12 cellular contexts compared by ENCODE assay signal in the genomic region with DNA sequence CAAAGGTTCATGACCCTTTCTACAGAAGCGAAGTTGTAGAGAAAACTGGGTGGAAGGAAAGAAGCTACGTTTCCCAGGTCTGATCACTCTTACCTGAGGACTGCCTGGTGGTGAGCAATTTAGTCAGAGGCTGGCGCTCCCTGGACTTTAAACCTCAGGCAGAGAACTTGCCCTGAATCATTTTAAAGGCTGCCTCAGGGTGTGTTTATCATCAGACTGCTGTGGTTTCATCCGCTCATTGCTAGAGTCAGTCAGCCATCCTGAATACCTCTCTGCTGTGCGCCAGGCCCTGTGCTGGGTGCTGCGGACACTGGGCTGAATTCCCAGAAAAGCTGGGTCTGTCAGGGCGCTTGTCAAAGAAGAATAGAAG. TPM values are rescaled to one million over a fixed set of nuclear protein-coding genes. Genes with fewer than 3 reads are reported as not detected.
DNase-seq lines count a peak whose midpoint lies in the region; ATAC-seq, FAIRE-seq and TF ChIP-seq lines count a peak whose summit lies in the region.
"Had no signal": no experiment of that assay in that cellular context is flagged by ENCODE, and none has a peak within 500 bp of the region (broad histone marks: within the 10 kb centered on the region; RNA-seq: fewer than 3 reads in every experiment).

No MANE protein-coding gene starts in this region.

- H3K36me3 ChIP-seq in astrocyte (ENCODE audit: insufficient read depth, low read length) (no peaks in the 10 kb centered on the region), left lung (no peaks in the 10 kb centered on the region), adrenal gland (replicated peaks in 1 of 2) (no peaks in the 10 kb centered on the region)

- POLR2A ChIA-PET in activated CD4-positive, alpha-beta T cell treated with anti-CD3 and anti-CD28 coated beads for 36 hours (lab: Charles Lee), result no interaction called here

- TF ChIP-seq CTCF in astrocyte (IDR thresholded peaks at IDR 0.05; ENCODE audit: insufficient read depth, low read depth, low read length) (no peak), left lung (IDR thresholded peaks at IDR 0.05) (no peak), adrenal gland (IDR thresholded peaks at IDR 0.05) (no peak)

- H3K4me2 ChIP-seq in astrocyte (ENCODE audit: low read length), result no peak overlapping the region

- 78 to 94% (median 83%) methylated on average over 7 of the region's 7 CpGs for WGBS in adrenal gland, 4 donors

- H3K4me1 ChIP-seq in astrocyte (ENCODE audit: insufficient read depth, low read length), result peaks cover 11% of the 10 kb centered on the region
- peaks cover 3 to 31% of the 10 kb centered on the region in 2 donors for H3K4me1 ChIP-seq in left lung
- H3K4me1 ChIP-seq in adrenal gland (replicated peaks in 1 of 2), result peaks cover 0 to 12% of the 10 kb centered on the region in 2 donors

- no peaks in the 10 kb centered on the region for H4K20me1 ChIP-seq in astrocyte (ENCODE audit: insufficient read depth, low read length)

- CTCF ChIA-PET in activated CD4-positive, alpha-beta T cell treated with anti-CD3 and anti-CD28 coated beads for 36 hours (lab: Charles Lee), result interaction anchor here (0.7 to 9.2 kb wide), 6 partner anchors 11 to 255 kb away, joined by 3 to 115 read pairs (median 3); no protein-coding TSS in a partner anchor

- DNase-seq in activated CD4-positive, alpha-beta T cell treated with anti-CD3 and anti-CD28 coated beads for 36 hours, result peak; percentile 41
- DNase-seq in activated CD4-positive, alpha-beta T cell treated with anti-CD3 and anti-CD28 coated beads for 4 hours, result no peak
- DNase-seq in astrocyte (ENCODE audit: low read depth) (peak; percentile 25), left lung (no peak), substantia nigra (lab: John Stamatoyannopoulos, UW) (peak in 15 of 49 donors; percentile 14 to 43 (median 31)), immature natural killer cell (no peak), adrenal gland (no peak), GM19240 (ENCODE audit: insufficient read length, low spot score) (no peak)
- DNase-seq: NCI-H1694 treated with DMSO at 0.1 percent for 48 hours had no signal

- FAIRE-seq in astrocyte (lab: Jason Lieb, UNC), result no peak
- FAIRE-seq: A204.1, islet of Langerhans had no signal

- H3K9ac ChIP-seq in astrocyte (ENCODE audit: low read length), result no peak overlapping the region

- H3K36me3 Mint-ChIP-seq in activated CD4-positive, alpha-beta T cell treated with anti-CD3 and anti-CD28 coated beads for 36 hours (ENCODE audit: low read depth), result no peaks in the 10 kb centered on the region
- H3K36me3 Mint-ChIP-seq in astrocyte (ENCODE audit: low read depth, unreplicated experiment) (peaks cover 2% of the 10 kb centered on the region), immature natural killer cell (no peaks in the 10 kb centered on the region)

- intact Hi-C loops in activated CD4-positive, alpha-beta T cell treated with anti-CD3 and anti-CD28 coated beads for 36 hours (cut with DNase I, micrococcal nuclease), result loop anchor here in 1 of 2 experiments (5.0 kb wide), 1 partner anchor 508 kb away; no protein-coding TSS in a partner anchor
- intact Hi-C loops in left lung (cut with DNase I), result loop anchor here in 1 of 2 donors (5.0 kb wide), 1 partner anchor 33 kb away; no protein-coding TSS in a partner anchor
- intact Hi-C loops in adrenal gland (cut with DNase I), result loop anchor here (5.0 to 10.0 kb wide), 4 partner anchors 33 to 510 kb away; partner anchors contain the start of gene OR5A2 (in 1 of the 2)

- H3K4me3 Mint-ChIP-seq in activated CD4-positive, alpha-beta T cell treated with anti-CD3 and anti-CD28 coated beads for 36 hours, result no peak overlapping the region
- H3K4me3 Mint-ChIP-seq in astrocyte (ENCODE audit: unreplicated experiment), result peak overlapping the region; percentile 30
- H3K4me3 Mint-ChIP-seq in immature natural killer cell, result peak overlapping the region in 1 of 5 donors; percentile 12

- H3K27ac ChIP-seq in astrocyte (ENCODE audit: low read depth, low read length) (no peak overlapping the region), left lung (peak overlapping the region; percentile 57), substantia nigra (ENCODE audit: low read depth, low read length, poor library complexity, severe bottlenecking) (peak overlapping the region; percentile 99), adrenal gland (peak overlapping the region in 2 of 5 donors; percentile 52 to 79)

- peaks cover 17% of the 10 kb centered on the region for H3K4me1 Mint-ChIP-seq in activated CD4-positive, alpha-beta T cell treated with anti-CD3 and anti-CD28 coated beads for 36 hours
- H3K4me1 Mint-ChIP-seq in astrocyte (ENCODE audit: low read depth, unreplicated experiment) (peaks cover 24% of the 10 kb centered on the region), immature natural killer cell (peaks cover 6 to 8% of the 10 kb centered on the region in 2 donors)

- no peak overlapping the region for H2AFZ ChIP-seq in astrocyte (ENCODE audit: low read depth, low read length)

- peaks cover 4% of the 10 kb centered on the region for H3K9me3 Mint-ChIP-seq in activated CD4-positive, alpha-beta T cell treated with anti-CD3 and anti-CD28 coated beads for 36 hours (ENCODE audit: low read depth)
- H3K9me3 Mint-ChIP-seq in astrocyte (ENCODE audit: unreplicated experiment) (peaks cover 5% of the 10 kb centered on the region), immature natural killer cell (no peaks in the 10 kb centered on the region)

- peaks cover 12% of the 10 kb centered on the region for H3K27me3 Mint-ChIP-seq in activated CD4-positive, alpha-beta T cell treated with anti-CD3 and anti-CD28 coated beads for 36 hours
- H3K27me3 Mint-ChIP-seq in astrocyte (ENCODE audit: low read depth, unreplicated experiment) (no peaks in the 10 kb centered on the region), immature natural killer cell (ENCODE audit: low read depth in 3 of 3) (peaks cover 8 to 9% (median 8%) of the 10 kb centered on the region in 3 donors)

- no peaks in the 10 kb centered on the region for H3K79me2 ChIP-seq in astrocyte (ENCODE audit: insufficient read depth, low read length)

- peaks cover 40% of the 10 kb centered on the region for H3K27me3 ChIP-seq in astrocyte (ENCODE audit: insufficient read depth, low read length)
- H3K27me3 ChIP-seq in left lung, result peaks cover 0 to 18% of the 10 kb centered on the region in 2 donors
- H3K27me3 ChIP-seq in adrenal gland, result no peaks in the 10 kb centered on the region

- H3K4me3 ChIP-seq in astrocyte (ENCODE audit: insufficient read depth, low read depth, low read length) (no peak overlapping the region), left lung (no peak overlapping the region), adrenal gland (no peak overlapping the region)

- H3K9me3 ChIP-seq in astrocyte (ENCODE audit: insufficient read depth, low read depth, low read length) (no peaks in the 10 kb centered on the region), left lung (no peaks in the 10 kb centered on the region), adrenal gland (replicated peaks in 1 of 3) (no peaks in the 10 kb centered on the region)

- TF ChIP-seq POLR2A in adrenal gland (IDR thresholded peaks at IDR 0.05), result no peak

- peak; percentile 32 for ATAC-seq in activated CD4-positive, alpha-beta T cell treated with anti-CD3 and anti-CD28 coated beads for 36 hours
- ATAC-seq in left lung, result no peak
- ATAC-seq: activated CD4-positive, CD25-positive, alpha-beta regulatory T cell treated with anti-CD3 and anti-CD28 coated beads, Interleukin-2, amount 50 U/mL, for 24 hours had no signal

- H3K27ac Mint-ChIP-seq in activated CD4-positive, alpha-beta T cell treated with anti-CD3 and anti-CD28 coated beads for 36 hours, result no peak overlapping the region
- H3K27ac Mint-ChIP-seq in astrocyte (ENCODE audit: unreplicated experiment), result peak overlapping the region; percentile 77
- H3K27ac Mint-ChIP-seq in immature natural killer cell, result no peak overlapping the region

RNA-seq across cellular contexts. Expression of gene DTX4, which starts 2.7 kb away (rescaled TPM):
- total RNA-seq in activated CD4-positive, alpha-beta T cell treated with anti-CD3 and anti-CD28 coated beads for 36 hours, result under 1 TPM; 0.07 to 0.11 TPM
- total RNA-seq in astrocyte, result 16.1 and 19.5 TPM in 2 replicates
- 10 to 100 TPM; 33.2 to 43.4 TPM for total RNA-seq in left lung
- polyA plus RNA-seq in immature natural killer cell, result 1 to 10 TPM in 1 of 3 donors, under 1 TPM in 2; 0.16 to 1.2 (median 0.22) TPM
- 1 to 10 TPM; 2.2 to 7.8 (median 3.4) TPM for total RNA-seq in adrenal gland
- 1 to 10 TPM; 1.2 to 2.9 (median 2.3) TPM for polyA plus RNA-seq in adrenal gland

RNA-seq across cellular contexts. Expression of gene FAM111A, which starts 32.0 kb away (rescaled TPM):
- total RNA-seq in activated CD4-positive, alpha-beta T cell treated with anti-CD3 and anti-CD28 coated beads for 36 hours, result 100 to 1,000 TPM in 1 of 2 experiments, 10 to 100 TPM in 1; 87.9 to 135 TPM
- 11.1 and 13.1 TPM in 2 replicates for total RNA-seq in astrocyte
- 10 to 100 TPM; 50.3 to 55.9 TPM for total RNA-seq in left lung
- polyA plus RNA-seq in immature natural killer cell, result 10 to 100 TPM; 28.6 to 41.8 (median 31.2) TPM
- 10 to 100 TPM; 15.8 to 40.4 (median 30.1) TPM for total RNA-seq in adrenal gland
- polyA plus RNA-seq in adrenal gland, result 10 to 100 TPM; 13.5 to 92.5 (median 30.7) TPM

RNA-seq across cellular contexts. Expression of gene MPEG1, which starts 38.1 kb away (rescaled TPM):
- total RNA-seq in activated CD4-positive, alpha-beta T cell treated with anti-CD3 and anti-CD28 coated beads for 36 hours, result not detected
- total RNA-seq in astrocyte, result not detected in 2 replicates
- total RNA-seq in left lung, result 10 to 100 TPM; 23.5 to 68.7 TPM
- 10 to 100 TPM in 1 of 3 donors, 1 to 10 TPM in 2; 1.7 to 13.2 (median 7.1) TPM for polyA plus RNA-seq in immature natural killer cell
- total RNA-seq in adrenal gland, result 10 to 100 TPM; 18.7 to 54.8 (median 37.3) TPM
- 10 to 100 TPM in 1 of 3 donors, 1 to 10 TPM in 2; 4.5 to 10.2 (median 6.9) TPM for polyA plus RNA-seq in adrenal gland

Comparison
In these comparisons a context has a peak if more than half of its experiments do, and no peak if none do; other contexts are left out.
1. DNase-seq: peak in activated CD4-positive, alpha-beta T cell treated with anti-CD3 and anti-CD28 coated beads for 36 hours (single experiment) and astrocyte (single experiment); none in activated CD4-positive, alpha-beta T cell treated with anti-CD3 and anti-CD28 coated beads for 4 hours (0 of 2), left lung (0 of 2), immature natural killer cell (0 of 3), adrenal gland (0 of 7) and GM19240 (single experiment).
2. RNA of gene MPEG1, which starts 38.1 kb away (total RNA-seq): 23.5 to 68.7 TPM in left lung and 18.7 to 54.8 TPM in adrenal gland; not detected in activated CD4-positive, alpha-beta T cell treated with anti-CD3 and anti-CD28 coated beads for 36 hours and not detected in astrocyte; every median in the first group is over 10 times any median in the second.